In the genomic region with DNA sequence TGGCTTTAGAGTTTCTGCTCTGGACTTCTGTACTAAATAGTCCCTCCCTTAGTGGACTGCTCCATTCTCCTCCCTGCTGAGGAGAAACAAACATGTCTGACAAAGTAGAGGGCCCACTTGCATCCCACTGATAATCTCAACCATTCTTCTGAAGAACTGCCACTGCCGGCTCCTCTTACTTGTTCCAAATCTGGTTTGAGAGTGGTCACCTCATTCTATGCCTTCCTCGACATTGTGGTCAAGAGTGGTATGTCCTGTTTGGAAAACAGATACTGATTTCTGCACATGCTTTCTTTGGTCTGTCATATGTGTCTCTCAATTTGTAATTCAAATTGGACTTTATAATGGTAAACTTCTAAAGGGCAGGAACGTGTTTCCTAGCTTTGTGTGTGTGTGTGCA, we compare ENCODE assay signal across 14 cellular contexts.
"Had no signal": no experiment of that assay in that cellular context is flagged by ENCODE, and none has a peak within 500 bp of the region (broad histone marks: within the 10 kb centered on the region; RNA-seq: fewer than 3 reads in every experiment).

No MANE protein-coding gene starts in this region.

- H3K4me1 Mint-ChIP-seq: activated T-helper 17 cell treated with anti-CD3 and anti-CD28 coated beads, Interleukin-2, amount 50 U/mL, for 72 hours; brain had no signal

- H3K27me3 Mint-ChIP-seq: activated T-helper 17 cell treated with anti-CD3 and anti-CD28 coated beads, Interleukin-2, amount 50 U/mL, for 72 hours had no signal

- H3K9me3 ChIP-seq: gastrocnemius medialis, right atrium auricular region had no signal

- ATAC-seq: activated T-helper 17 cell treated with anti-CD3 and anti-CD28 coated beads, Interleukin-2, amount 50 U/mL, for 72 hours; gastrocnemius medialis had no signal

- H3K9me3 Mint-ChIP-seq: activated naive CD4-positive, alpha-beta T cell treated with anti-CD3 and anti-CD28 coated beads for 36 hours; activated T-helper 17 cell treated with anti-CD3 and anti-CD28 coated beads, Interleukin-2, amount 50 U/mL, for 72 hours; endodermal cell; T-helper 1 cell treated with Interleukin-12 subunit alpha and Interleukin-12 subunit beta and Interleukin-4 antibody, amounts not matched to agents 30 μg/mL and 1 μg/mL, for 36 hours had no signal

- H3K36me3 ChIP-seq: gastrocnemius medialis, right atrium auricular region had no signal

- H3K4me3 ChIP-seq: gastrocnemius medialis, right atrium auricular region, smooth muscle cell had no signal

- H3K27ac ChIP-seq: gastrocnemius medialis, right atrium auricular region had no signal

- H3K4me3 Mint-ChIP-seq: activated naive CD4-positive, alpha-beta T cell treated with anti-CD3 and anti-CD28 coated beads for 36 hours; activated T-helper 17 cell treated with anti-CD3 and anti-CD28 coated beads, Interleukin-2, amount 50 U/mL, for 72 hours; brain; endodermal cell; mesothelial cell of epicardium; T-helper 1 cell treated with Interleukin-12 subunit alpha and Interleukin-12 subunit beta and Interleukin-4 antibody, amounts not matched to agents 30 μg/mL and 1 μg/mL, for 36 hours had no signal

- H3K27me3 ChIP-seq: gastrocnemius medialis, right atrium auricular region had no signal

- DNase-seq: activated CD4-positive, alpha-beta T cell treated with anti-CD3 and anti-CD28 coated beads, Interleukin-2, amount 50 U/mL, for 1 hour; activated naive CD4-positive, alpha-beta T cell treated with anti-CD3 and anti-CD28 coated beads for 36 hours; activated T-cell treated with anti-CD3 and anti-CD28 coated beads for 4 hours; endodermal cell; erythroblast; gastrocnemius medialis; hippocampal formation; kidney glomerular epithelial cell had no signal

- H3K4me2 ChIP-seq: smooth muscle cell had no signal

- H3K27ac Mint-ChIP-seq: activated naive CD4-positive, alpha-beta T cell treated with anti-CD3 and anti-CD28 coated beads for 36 hours; activated T-helper 17 cell treated with anti-CD3 and anti-CD28 coated beads, Interleukin-2, amount 50 U/mL, for 72 hours; brain; mesothelial cell of epicardium; T-helper 1 cell treated with Interleukin-12 subunit alpha and Interleukin-12 subunit beta and Interleukin-4 antibody, amounts not matched to agents 30 μg/mL and 1 μg/mL, for 36 hours had no signal

- H3K4me1 ChIP-seq: gastrocnemius medialis, right atrium auricular region had no signal

- H3K36me3 Mint-ChIP-seq: brain, mesothelial cell of epicardium had no signal
